In the genomic region with DNA sequence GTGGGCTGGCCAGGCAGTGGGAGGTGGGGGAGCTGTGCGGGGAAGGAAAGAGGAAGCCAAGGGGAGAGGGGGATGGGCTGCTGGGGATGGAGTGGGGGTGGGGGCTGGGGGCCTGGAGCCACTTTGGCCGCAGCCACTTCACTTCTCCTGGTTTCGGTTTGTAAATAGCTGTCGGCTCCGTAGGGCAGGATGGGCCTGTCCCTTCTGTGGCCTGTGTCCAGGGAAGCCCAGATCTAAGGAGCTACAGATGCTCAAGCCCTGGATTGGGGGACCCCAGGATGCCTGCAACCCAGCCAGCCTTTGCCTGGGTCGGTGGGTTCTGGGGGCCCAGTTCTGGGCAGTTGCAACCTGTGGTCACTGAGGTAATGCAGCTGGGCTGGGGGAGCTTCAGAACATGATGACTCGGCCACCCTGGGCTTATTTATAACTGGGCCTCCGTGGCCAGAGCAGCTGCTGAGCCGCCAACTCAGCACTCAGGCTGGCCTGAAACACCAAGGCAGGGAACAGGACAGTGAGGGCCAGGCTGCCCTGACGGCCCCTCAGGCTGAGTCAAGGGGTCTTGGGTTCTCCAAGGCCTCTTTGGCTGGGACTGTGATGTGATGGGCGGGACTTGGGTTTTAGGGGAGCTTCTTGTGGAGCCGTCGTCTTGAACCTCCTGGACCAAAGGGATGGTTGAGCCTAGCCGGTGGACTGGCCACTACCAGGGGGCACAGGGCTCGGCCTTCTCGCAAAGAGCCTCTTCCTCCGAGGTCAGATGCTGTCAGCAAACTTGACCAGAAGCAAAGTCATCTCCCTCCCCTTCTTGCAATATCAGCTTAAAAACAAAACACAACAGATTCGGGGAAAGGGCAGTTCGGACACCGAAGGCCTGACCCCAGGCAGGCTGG, we compare ENCODE assay signal across 8 cellular contexts. TPM values are rescaled to one million over a fixed set of nuclear protein-coding genes. Genes with fewer than 3 reads are reported as not detected.
A peak's percentile ranks its signal among the peaks of the same experiment; 100 is the strongest.
DNase-seq lines count a peak whose midpoint lies in the region; ATAC-seq and TF ChIP-seq lines count a peak whose summit lies in the region.

No MANE protein-coding gene starts in this region.

- no peaks in the 10 kb centered on the region for H3K36me3 ChIP-seq in adipocyte (ENCODE audit: control insufficient read depth, insufficient read depth, low read length, severe bottlenecking)
- H3K36me3 ChIP-seq in tibial artery = no peaks in the 10 kb centered on the region
- H3K36me3 ChIP-seq in A673 (ENCODE audit: insufficient read depth, low read length, poor library complexity, severe bottlenecking) = no peaks in the 10 kb centered on the region

- no peak overlapping the region for H3K9ac ChIP-seq in adipocyte (ENCODE audit: low read length)

- CTCF ChIA-PET in activated CD4-positive, alpha-beta T cell treated with anti-CD3 and anti-CD28 coated beads, Interleukin-2, amount 10 ng/mL, durations not matched to agents 7 days and 5 days (lab: Charles Lee) = interaction anchor here (1.1 to 4.0 kb wide), 4 partner anchors 9 to 22 kb away, joined by 3 to 26 read pairs (median 5); partner anchors contain the start of gene SPI1
- CTCF ChIA-PET in A673 (lab: Charles Lee) = no interaction called here

- TF ChIP-seq CTCF in tibial artery (IDR thresholded peaks at IDR 0.05) (no peak), A673 (conservative IDR thresholded peaks at IDR 0.05; ENCODE audit: low read depth, low read length) (no peak)

- H3K9me3 Mint-ChIP-seq in activated CD4-positive, alpha-beta T cell treated with anti-CD3 and anti-CD28 coated beads, Interleukin-2, amount 10 ng/mL, durations not matched to agents 7 days and 5 days = no peaks in the 10 kb centered on the region

- no peak overlapping the region for H3K4me3 Mint-ChIP-seq in activated CD4-positive, alpha-beta T cell treated with anti-CD3 and anti-CD28 coated beads, Interleukin-2, amount 10 ng/mL, durations not matched to agents 7 days and 5 days

- peaks cover 50% of the 10 kb centered on the region for H3K4me1 Mint-ChIP-seq in activated CD4-positive, alpha-beta T cell treated with anti-CD3 and anti-CD28 coated beads, Interleukin-2, amount 10 ng/mL, durations not matched to agents 7 days and 5 days

- no peaks in the 10 kb centered on the region for H3K27me3 Mint-ChIP-seq in activated CD4-positive, alpha-beta T cell treated with anti-CD3 and anti-CD28 coated beads, Interleukin-2, amount 10 ng/mL, durations not matched to agents 7 days and 5 days

- H3K27ac ChIP-seq in layer of hippocampus (ENCODE audit: low read depth, low read length) (peak overlapping the region; percentile 83), tibial artery (no peak overlapping the region), A673 (ENCODE audit: low read depth, low read length, poor library complexity, severe bottlenecking) (no peak overlapping the region)

- intact Hi-C loops in tibial artery (cut with DNase I; ENCODE audit: low total_unique reads) (no loop called here), A673 (cut with micrococcal nuclease; ENCODE audit: unreplicated experiment) (no loop called here)

- H3K27ac Mint-ChIP-seq in activated CD4-positive, alpha-beta T cell treated with anti-CD3 and anti-CD28 coated beads, Interleukin-2, amount 10 ng/mL, durations not matched to agents 7 days and 5 days = peak overlapping the region; percentile 94

- H3K36me3 Mint-ChIP-seq in activated CD4-positive, alpha-beta T cell treated with anti-CD3 and anti-CD28 coated beads, Interleukin-2, amount 10 ng/mL, durations not matched to agents 7 days and 5 days (ENCODE audit: low read depth) = no peaks in the 10 kb centered on the region

- no peak for ATAC-seq in GM21360 (IDR thresholded peaks at IDR 0.05; ENCODE audit: unreplicated experiment)

- H3K4me1 ChIP-seq in adipocyte (ENCODE audit: control insufficient read depth, insufficient read depth, low read length) (peaks cover 4% of the 10 kb centered on the region), tibial artery (no peaks in the 10 kb centered on the region), A673 (ENCODE audit: insufficient read depth, low read length, poor library complexity, severe bottlenecking) (no peaks in the 10 kb centered on the region)

- DNase-seq in activated CD4-positive, alpha-beta T cell treated with anti-CD3 and anti-CD28 coated beads, Interleukin-2, amount 10 ng/mL, durations not matched to agents 7 days and 5 days = no peak
- no peak for DNase-seq in activated CD4-positive, alpha-beta T cell treated with anti-CD3 and anti-CD28 coated beads, Interleukin-2, amount 50 U/mL, for 1 hour
- DNase-seq in adipocyte (ENCODE audit: low read depth) (peak; percentile 46), tibial artery (peak; percentile 65 to 72), NCI-H1930 (lab: John Stamatoyannopoulos, UW) (no peak), A673 (ENCODE audit: low spot score) (no peak)

- POLR2A ChIA-PET in activated CD4-positive, alpha-beta T cell treated with anti-CD3 and anti-CD28 coated beads, Interleukin-2, amount 10 ng/mL, durations not matched to agents 7 days and 5 days (lab: Charles Lee) = interaction anchor here (0.6 kb wide), 2 partner anchors 14 to 20 kb away, joined by 3 read pairs; no protein-coding TSS in a partner anchor
- POLR2A ChIA-PET in A673 (lab: Charles Lee; ENCODE audit: low non-redundant PET) = interaction anchor here (0.6 kb wide), 1 partner anchor 14 kb away, joined by 3 read pairs; no protein-coding TSS in a partner anchor

- H3K9me3 ChIP-seq in adipocyte (ENCODE audit: control insufficient read depth, low read length) = no peaks in the 10 kb centered on the region
- no peaks in the 10 kb centered on the region for H3K9me3 ChIP-seq in tibial artery
- no peaks in the 10 kb centered on the region for H3K9me3 ChIP-seq in A673 (ENCODE audit: low read depth, low read length, poor library complexity, severe bottlenecking)

- no peak overlapping the region for H3K4me3 ChIP-seq in adipocyte (ENCODE audit: low read length)
- H3K4me3 ChIP-seq in tibial artery = no peak overlapping the region
- H3K4me3 ChIP-seq in A673 (ENCODE audit: low read depth, low read length, poor library complexity, severe bottlenecking) = no peak overlapping the region

- H3K27me3 ChIP-seq in adipocyte (replicated peaks; ENCODE audit: control insufficient read depth, insufficient read depth, low read length) (no peaks in the 10 kb centered on the region), layer of hippocampus (ENCODE audit: control insufficient read depth, insufficient read depth, low read length) (no peaks in the 10 kb centered on the region), tibial artery (no peaks in the 10 kb centered on the region), A673 (replicated peaks; ENCODE audit: insufficient read depth, low read depth, low read length, poor library complexity) (no peaks in the 10 kb centered on the region)

- BruUV-seq in A673 (replicated peaks; lab: Mats Ljungman, UMichigan) = no TSS peak

RNA-seq across cellular contexts. Expression of gene SLC39A13, which starts 15.0 kb away (rescaled TPM):
- total RNA-seq in activated CD4-positive, alpha-beta T cell treated with anti-CD3 and anti-CD28 coated beads, Interleukin-2, amount 10 ng/mL, durations not matched to agents 7 days and 5 days = 10 to 100 TPM; 22.4 to 28.1 TPM
- 53.3 and 64.2 TPM in 2 replicates for total RNA-seq in A673 (2021)

RNA-seq across cellular contexts. Expression of gene SPI1, which starts 15.1 kb away (rescaled TPM):
- not detected for total RNA-seq in activated CD4-positive, alpha-beta T cell treated with anti-CD3 and anti-CD28 coated beads, Interleukin-2, amount 10 ng/mL, durations not matched to agents 7 days and 5 days
- not detected in 2 replicates for total RNA-seq in A673 (2021)

RNA-seq across cellular contexts. Expression of gene PSMC3, which starts 32.8 kb away (rescaled TPM):
- 100 to 1,000 TPM; 153 to 162 TPM for total RNA-seq in activated CD4-positive, alpha-beta T cell treated with anti-CD3 and anti-CD28 coated beads, Interleukin-2, amount 10 ng/mL, durations not matched to agents 7 days and 5 days
- 665 and 701 TPM in 2 replicates for total RNA-seq in A673 (2021)

RNA-seq across cellular contexts. Expression of gene MYBPC3, which starts 40.9 kb away (rescaled TPM):
- not detected for total RNA-seq in activated CD4-positive, alpha-beta T cell treated with anti-CD3 and anti-CD28 coated beads, Interleukin-2, amount 10 ng/mL, durations not matched to agents 7 days and 5 days
- total RNA-seq in A673 (2021) = not detected in 2 replicates

RNA-seq across cellular contexts. Expression of gene RAPSN, which starts 55.5 kb away (rescaled TPM):
- total RNA-seq in activated CD4-positive, alpha-beta T cell treated with anti-CD3 and anti-CD28 coated beads, Interleukin-2, amount 10 ng/mL, durations not matched to agents 7 days and 5 days = under 1 TPM; 0.48 to 0.50 TPM
- 1.0 TPM in 2 replicates for total RNA-seq in A673 (2021)

Comparison
In these comparisons a context has a peak if more than half of its experiments do, and no peak if none do; other contexts are left out.
1. DNase-seq: peak in adipocyte (single experiment) and tibial artery (2 of 2); none in activated CD4-positive, alpha-beta T cell treated with anti-CD3 and anti-CD28 coated beads, Interleukin-2, amount 10 ng/mL, durations not matched to agents 7 days and 5 days (single experiment), activated CD4-positive, alpha-beta T cell treated with anti-CD3 and anti-CD28 coated beads, Interleukin-2, amount 50 U/mL, for 1 hour (single experiment), NCI-H1930 (0 of 2) and A673 (single experiment).